20 cellular contexts compared by ENCODE assay signal in the genomic region with DNA sequence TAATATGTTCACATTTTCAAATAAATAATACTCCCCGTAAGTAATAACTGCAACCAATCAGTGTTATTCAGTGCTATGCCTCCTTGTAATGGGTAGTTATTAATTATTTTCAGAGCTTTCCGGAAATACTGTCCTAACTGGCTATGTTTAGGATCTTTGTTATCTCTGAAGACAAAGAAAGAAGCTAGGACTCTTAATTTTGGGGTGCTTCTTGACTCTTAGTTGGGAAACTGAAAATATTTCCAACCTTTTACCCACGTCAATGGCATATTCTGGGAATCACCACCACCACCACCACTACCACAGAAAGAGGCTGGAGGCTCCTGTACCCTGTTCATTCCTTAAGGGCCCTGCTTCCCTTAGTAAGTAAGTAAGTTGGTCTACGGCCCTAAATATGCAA.
"Had no signal": no experiment of that assay in that cellular context is flagged by ENCODE, and none has a peak within 500 bp of the region (broad histone marks: within the 10 kb centered on the region; RNA-seq: fewer than 3 reads in every experiment).

No MANE protein-coding gene starts in this region.

- H3K27ac ChIP-seq: psoas muscle, right lobe of liver had no signal

- H3K4me3 ChIP-seq: ascending aorta, gastrocnemius medialis, heart left ventricle, mucosa of descending colon, psoas muscle, right lobe of liver, smooth muscle cell had no signal

- H3K9me3 ChIP-seq: ascending aorta, gastrocnemius medialis, heart left ventricle, mucosa of descending colon, psoas muscle, right lobe of liver had no signal

- H3K9me3 Mint-ChIP-seq: nephron; stimulated activated naive CD8-positive, alpha-beta T cell treated with anti-CD3 and anti-CD28 coated beads, Interleukin-15, amount 100 ng/mL, for 72 hours; type B pancreatic cell had no signal

- H3K4me1 ChIP-seq: psoas muscle, right lobe of liver had no signal

- H3K27me3 Mint-ChIP-seq: stimulated activated naive CD8-positive, alpha-beta T cell treated with anti-CD3 and anti-CD28 coated beads, Interleukin-15, amount 100 ng/mL, for 72 hours; type B pancreatic cell had no signal

- H3K4me3 Mint-ChIP-seq: nephron; stimulated activated naive CD8-positive, alpha-beta T cell treated with anti-CD3 and anti-CD28 coated beads, Interleukin-15, amount 100 ng/mL, for 72 hours; type B pancreatic cell had no signal

- ATAC-seq: gastrocnemius medialis; heart left ventricle; left cardiac atrium; mucosa of descending colon; psoas muscle; right lobe of liver; stimulated activated naive CD8-positive, alpha-beta T cell treated with anti-CD3 and anti-CD28 coated beads, Interleukin-15, amount 100 ng/mL, for 72 hours had no signal

- H3K4me1 Mint-ChIP-seq: nephron had no signal

- H3K27me3 ChIP-seq: ascending aorta, gastrocnemius medialis, heart left ventricle, right lobe of liver had no signal

- DNase-seq: activated CD4-positive, alpha-beta T cell treated with anti-CD3 and anti-CD28 coated beads for 1 hour; activated CD4-positive, alpha-beta T cell treated with anti-CD3 and anti-CD28 coated beads, Interleukin-2, amount 50 U/mL, for 48 hours; activated gamma-delta T cell treated with Interleukin-2 at 50 U/mL for 16 hours; activated T-cell treated with anti-CD3 and anti-CD28 coated beads, Interleukin-2, amount 50 U/mL, for 48 hours; dermis blood vessel endothelial cell; gastrocnemius medialis; heart left ventricle; left cardiac atrium; mucosa of descending colon; psoas muscle; right lobe of liver; stimulated activated CD4-positive, alpha-beta T cell treated with anti-CD3 and anti-CD28 coated beads, Interleukin-4, amount 100 ng/mL, for 4 hours; stimulated activated CD8-positive, alpha-beta memory T cell treated with anti-CD3 and anti-CD28 coated beads, Interleukin-4, amount 100 ng/mL, for 48 hours; stimulated activated naive CD8-positive, alpha-beta T cell treated with anti-CD3 and anti-CD28 coated beads, Interleukin-15, amount 100 ng/mL, for 72 hours; T-helper 1 cell; T1000 had no signal
